In genomic region chr5:11222169-11222568, GRCh38 we compare ENCODE assay signal across 16 cellular contexts.
DNase-seq lines count a peak whose midpoint lies in the region; ATAC-seq and TF ChIP-seq lines count a peak whose summit lies in the region.
"Had no signal": no experiment of that assay in that cellular context is flagged by ENCODE, and none has a peak within 500 bp of the region (broad histone marks: within the 10 kb centered on the region; RNA-seq: fewer than 3 reads in every experiment).

No MANE protein-coding gene starts in this region.

- TF ChIP-seq POLR2A in breast epithelium (IDR thresholded peaks at IDR 0.05): no peak

- H3K36me3 ChIP-seq in breast epithelium: no peaks in the 10 kb centered on the region
- H3K36me3 ChIP-seq: BLaER1 had no signal

- no peaks in the 10 kb centered on the region for H3K4me1 ChIP-seq in breast epithelium

- no TSS peak for BruUV-seq in MCF 10A (replicated peaks; lab: Mats Ljungman, UMichigan)

- no peak overlapping the region for H3K27ac ChIP-seq in breast epithelium
- H3K27ac ChIP-seq: 22Rv1, BLaER1, GM23248, HL-60 had no signal

- H3K9me3 Mint-ChIP-seq in MCF 10A (ENCODE audit: unreplicated experiment): peaks cover 14% of the 10 kb centered on the region

- TF ChIP-seq CTCF in MCF 10A (IDR thresholded peaks at IDR 0.05; ENCODE audit: unreplicated experiment) (no peak), breast epithelium (IDR thresholded peaks at IDR 0.05) (no peak)

- no peaks in the 10 kb centered on the region for H3K4me1 Mint-ChIP-seq in MCF 10A (ENCODE audit: insufficient read depth, unreplicated experiment)

- no peak for ATAC-seq in GM18907 (IDR thresholded peaks at IDR 0.05; ENCODE audit: unreplicated experiment)
- ATAC-seq: HCT116 had no signal

- CTCF ChIA-PET in MCF 10A (lab: Yijun Ruan, JAX): interaction anchor here (0.6 to 0.7 kb wide), 2 partner anchors 109 to 1305 kb away, joined by 3 to 5 read pairs; no protein-coding TSS in a partner anchor

- no peaks in the 10 kb centered on the region for H3K27me3 Mint-ChIP-seq in MCF 10A (ENCODE audit: insufficient read depth, unreplicated experiment)

- no peak overlapping the region for H3K4me3 Mint-ChIP-seq in MCF 10A (ENCODE audit: unreplicated experiment)

- POLR2A ChIA-PET in MCF 10A (lab: Yijun Ruan, JAX): no interaction called here

- no peaks in the 10 kb centered on the region for H3K27me3 ChIP-seq in breast epithelium
- H3K27me3 ChIP-seq: BLaER1 had no signal

- intact Hi-C loops in MCF 10A (cut with micrococcal nuclease): no loop called here
- intact Hi-C loops in breast epithelium (cut with DNase I; ENCODE audit: low total_unique reads): loop anchor here (5.0 kb wide), 1 partner anchor 1045 kb away; no protein-coding TSS in a partner anchor

- H3K4me3 ChIP-seq in breast epithelium: no peak overlapping the region
- H3K4me3 ChIP-seq: BLaER1, GM23248 had no signal

- no peak overlapping the region for H3K27ac Mint-ChIP-seq in MCF 10A (ENCODE audit: low read depth, unreplicated experiment)

- peaks cover 6% of the 10 kb centered on the region for H3K36me3 Mint-ChIP-seq in MCF 10A (ENCODE audit: insufficient read depth, unreplicated experiment)

- peak; percentile 55 for DNase-seq in MCF 10A (ENCODE audit: unreplicated experiment)
- no peak for DNase-seq in breast epithelium (ENCODE audit: low spot score in 2 of 2)
- peak; percentile 25 for DNase-seq in central memory CD4-positive, alpha-beta T cell
- peak; percentile 18 for DNase-seq in midbrain (lab: John Stamatoyannopoulos, UW)
- DNase-seq in cerebellar cortex (ENCODE audit: low spot score): no peak
- no peak for DNase-seq in NCI-H2196 (lab: John Stamatoyannopoulos, UW; ENCODE audit: unreplicated experiment)
- no peak for DNase-seq in middle frontal gyrus (ENCODE audit: extremely low spot score, low spot score)
- DNase-seq: AML-193, DMS53, GF-D8, GM23248 had no signal

- H3K9me3 ChIP-seq in breast epithelium: no peaks in the 10 kb centered on the region
- H3K9me3 ChIP-seq: BLaER1 had no signal

Comparison
In these comparisons a context has a peak if more than half of its experiments do, and no peak if none do; other contexts are left out.
1. DNase-seq: peak in MCF 10A (single experiment), central memory CD4-positive, alpha-beta T cell (single experiment) and midbrain (single experiment); none in breast epithelium (0 of 2), cerebellar cortex (single experiment), NCI-H2196 (single experiment) and middle frontal gyrus (single experiment).